ENCODE assay signal across 8 cellular contexts in the genomic region with DNA sequence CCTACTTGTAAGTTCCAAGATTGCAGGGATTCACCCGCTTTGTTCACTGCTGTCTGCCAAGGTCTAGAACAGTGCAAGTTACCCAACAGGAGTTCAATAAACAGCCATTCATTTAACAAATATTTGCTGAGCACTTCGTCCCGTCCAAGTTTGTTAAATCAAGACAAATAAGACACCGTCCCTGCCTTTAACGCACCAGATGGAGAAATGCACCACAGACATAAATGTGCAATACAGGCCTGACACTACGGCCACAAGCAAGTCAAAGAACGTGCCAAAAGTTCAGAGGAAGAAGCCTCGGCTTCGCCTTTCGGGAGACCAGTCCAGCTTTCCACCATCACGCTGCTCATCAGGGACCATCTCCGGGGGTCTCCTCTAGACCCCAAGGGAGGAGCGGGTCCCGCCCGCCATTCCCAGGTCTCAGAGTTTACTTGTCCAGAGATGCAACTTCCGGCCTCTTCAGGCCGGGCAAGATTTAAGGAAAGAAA. TPM values are rescaled to one million over a fixed set of nuclear protein-coding genes. Genes with fewer than 3 reads are reported as not detected.
A peak's percentile ranks its signal among the peaks of the same experiment; 100 is the strongest.
DNase-seq lines count a peak whose midpoint lies in the region; ATAC-seq and TF ChIP-seq lines count a peak whose summit lies in the region.

No MANE protein-coding gene starts in this region.

- intact Hi-C loops in A673 (cut with micrococcal nuclease; ENCODE audit: unreplicated experiment) (no loop called here), left ventricle myocardium inferior (cut with micrococcal nuclease) (no loop called here)

- H3K27ac ChIP-seq in A673 (ENCODE audit: low read depth, low read length, poor library complexity, severe bottlenecking) = peak overlapping the region; percentile 85
- peak overlapping the region; percentile 90 for H3K27ac ChIP-seq in left ventricle myocardium inferior (replicated peaks)
- H3K27ac ChIP-seq in rectal smooth muscle tissue (ENCODE audit: low read depth, low read length) = peak overlapping the region; percentile 83

- CTCF ChIA-PET in A673 (lab: Charles Lee) = interaction anchor here (1.2 kb wide), 1 partner anchor 21 kb away, joined by 3 read pairs; no protein-coding TSS in a partner anchor

- H3K27me3 Mint-ChIP-seq in activated T-cell treated with anti-CD3 and anti-CD28 coated beads, Interleukin-2, amount 50 U/mL, for 72 hours (ENCODE audit: low read depth) = no peaks in the 10 kb centered on the region

- H3K9me3 Mint-ChIP-seq in activated T-cell treated with anti-CD3 and anti-CD28 coated beads, Interleukin-2, amount 50 U/mL, for 72 hours = no peaks in the 10 kb centered on the region

- H3K4me3 ChIP-seq in A673 (ENCODE audit: low read depth, low read length, poor library complexity, severe bottlenecking) (peak overlapping the region; percentile 66), left ventricle myocardium inferior (peak overlapping the region; percentile 86), rectal smooth muscle tissue (ENCODE audit: low read length) (peak overlapping the region; percentile 79)

- H3K4me1 ChIP-seq in A673 (ENCODE audit: insufficient read depth, low read length, poor library complexity, severe bottlenecking) = peaks cover 11% of the 10 kb centered on the region
- H3K4me1 ChIP-seq in left ventricle myocardium inferior = peaks cover 74% of the 10 kb centered on the region
- peaks cover 6% of the 10 kb centered on the region for H3K4me1 ChIP-seq in rectal smooth muscle tissue (ENCODE audit: control insufficient read depth, insufficient read depth, low read length)

- POLR2A ChIA-PET in A673 (lab: Charles Lee; ENCODE audit: low non-redundant PET) = interaction anchor here (0.7 to 1.3 kb wide), 2 partner anchors 69 to 146 kb away, joined by 3 read pairs; no protein-coding TSS in a partner anchor

- peaks cover 42% of the 10 kb centered on the region for H3K4me1 Mint-ChIP-seq in activated T-cell treated with anti-CD3 and anti-CD28 coated beads, Interleukin-2, amount 50 U/mL, for 72 hours (ENCODE audit: low read depth)

- H3K36me3 ChIP-seq in A673 (ENCODE audit: insufficient read depth, low read length, poor library complexity, severe bottlenecking) (peaks cover 32% of the 10 kb centered on the region), left ventricle myocardium inferior (peaks cover 33% of the 10 kb centered on the region), rectal smooth muscle tissue (ENCODE audit: control insufficient read depth, insufficient read depth, low read length) (peaks cover 9% of the 10 kb centered on the region)

- DNase-seq in A673 (ENCODE audit: low spot score) = no peak
- DNase-seq in activated T-cell treated with anti-CD3 and anti-CD28 coated beads, Interleukin-2, amount 50 U/mL, for 72 hours = peak in 1 of 2 donors; percentile 8
- DNase-seq in left ventricle myocardium inferior = no peak
- DNase-seq in DMS79 (lab: John Stamatoyannopoulos, UW) = no peak
- DNase-seq in NCI-H345 (lab: John Stamatoyannopoulos, UW) = no peak

- no peak for TF ChIP-seq CTCF in A673 (conservative IDR thresholded peaks at IDR 0.05; ENCODE audit: low read depth, low read length)
- TF ChIP-seq CTCF in left ventricle myocardium inferior (IDR thresholded peaks at IDR 0.05; ENCODE audit: borderline replicate concordance) = no peak

- ATAC-seq in GM18502 (IDR thresholded peaks at IDR 0.05; ENCODE audit: poor library complexity, unreplicated experiment) (peak; percentile 10), HG03378 (IDR thresholded peaks at IDR 0.05; ENCODE audit: unreplicated experiment) (peak; percentile 6)
- ATAC-seq in activated T-cell treated with anti-CD3 and anti-CD28 coated beads, Interleukin-2, amount 50 U/mL, for 72 hours (replicated peaks in 1 of 2) = peak; percentile 1 to 5

- H3K27ac Mint-ChIP-seq in activated T-cell treated with anti-CD3 and anti-CD28 coated beads, Interleukin-2, amount 50 U/mL, for 72 hours = peak overlapping the region; percentile 89

- H3K27me3 ChIP-seq in A673 (replicated peaks; ENCODE audit: insufficient read depth, low read depth, low read length, poor library complexity) (no peaks in the 10 kb centered on the region), left ventricle myocardium inferior (ENCODE audit: low read depth) (no peaks in the 10 kb centered on the region), rectal smooth muscle tissue (ENCODE audit: control insufficient read depth, insufficient read depth, low read length) (no peaks in the 10 kb centered on the region)

- H3K9me3 ChIP-seq in A673 (ENCODE audit: low read depth, low read length, poor library complexity, severe bottlenecking) (no peaks in the 10 kb centered on the region), left ventricle myocardium inferior (replicated peaks) (no peaks in the 10 kb centered on the region)

- H3K36me3 Mint-ChIP-seq in activated T-cell treated with anti-CD3 and anti-CD28 coated beads, Interleukin-2, amount 50 U/mL, for 72 hours (ENCODE audit: insufficient read depth in 2 of 2) = peaks cover 11 to 18% of the 10 kb centered on the region in 2 donors

- peak overlapping the region; percentile 87 to 100 for H3K4me3 Mint-ChIP-seq in activated T-cell treated with anti-CD3 and anti-CD28 coated beads, Interleukin-2, amount 50 U/mL, for 72 hours

- H3K9ac ChIP-seq in rectal smooth muscle tissue (ENCODE audit: low read length) = peak overlapping the region; percentile 50

- TSS peak; percentile 85 for BruUV-seq in A673 (replicated peaks; lab: Mats Ljungman, UMichigan)

RNA-seq across cellular contexts. Expression of a gene that starts 0.4 kb away (rescaled TPM):
- 11.1 and 13.4 TPM in 2 replicates for total RNA-seq in A673 (2021)
- 10 to 100 TPM; 13.1 to 15.3 TPM for total RNA-seq in activated T-cell treated with anti-CD3 and anti-CD28 coated beads, Interleukin-2, amount 50 U/mL, for 72 hours
- total RNA-seq in left ventricle myocardium inferior = 7.3 TPM

RNA-seq across cellular contexts. Expression of a gene that starts 0.6 kb away (rescaled TPM):
- 215 and 230 TPM in 2 replicates for total RNA-seq in A673 (2021)
- 10 to 100 TPM; 58.7 to 80.6 TPM for total RNA-seq in activated T-cell treated with anti-CD3 and anti-CD28 coated beads, Interleukin-2, amount 50 U/mL, for 72 hours
- 303 TPM for total RNA-seq in left ventricle myocardium inferior
